Comparison of ENCODE assay signal across 29 cellular contexts in the genomic region with DNA sequence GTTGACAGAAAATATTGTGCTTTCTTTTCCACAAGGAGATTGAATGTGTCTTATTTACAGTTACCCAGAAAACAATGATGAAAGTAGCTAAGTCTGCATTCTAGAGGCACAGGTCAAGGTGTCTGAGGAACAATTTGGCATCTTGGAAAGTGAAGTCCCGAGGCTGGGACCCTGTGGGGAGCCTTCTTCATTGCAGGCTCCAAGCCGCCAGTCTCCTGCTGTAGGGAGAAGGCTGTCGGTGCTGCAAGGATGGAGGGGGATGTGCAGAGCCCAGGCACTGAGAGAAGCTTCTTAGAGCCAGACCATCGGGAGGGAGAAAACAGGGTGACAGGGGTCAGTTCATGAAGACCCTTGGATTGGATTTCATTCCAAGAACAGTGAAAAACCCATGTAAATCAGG.
"Had no signal": no experiment of that assay in that cellular context is flagged by ENCODE, and none has a peak within 500 bp of the region (broad histone marks: within the 10 kb centered on the region; RNA-seq: fewer than 3 reads in every experiment).

No MANE protein-coding gene starts in this region.

- H3K27ac ChIP-seq: colonic mucosa, coronary artery, dorsolateral prefrontal cortex, epithelial cell of prostate, esophagus squamous epithelium, foreskin keratinocyte, gastrocnemius medialis, gastroesophageal sphincter, heart left ventricle, heart right ventricle, hepatocyte had no signal

- H2AFZ ChIP-seq: hepatocyte had no signal

- H3K79me2 ChIP-seq: hepatocyte had no signal

- H3K9me3 ChIP-seq: colonic mucosa, esophagus squamous epithelium, gastrocnemius medialis had no signal

- FAIRE-seq: colon, endometrium, endothelial cell of umbilical vein, frontal cortex had no signal

- ATAC-seq: effector memory CD8-positive, alpha-beta T cell; esophagus mucosa; foreskin keratinocyte; gastrocnemius medialis; gastroesophageal sphincter; heart left ventricle; heart right ventricle had no signal

- H3K9me3 Mint-ChIP-seq: effector memory CD8-positive, alpha-beta T cell; endodermal cell had no signal

- H3K36me3 ChIP-seq: colonic mucosa, esophagus squamous epithelium, gastrocnemius medialis, gastroesophageal sphincter, heart left ventricle, heart right ventricle had no signal

- H3K4me3 ChIP-seq: colonic mucosa, coronary artery, dorsolateral prefrontal cortex, esophagus squamous epithelium, gastrocnemius medialis, gastroesophageal sphincter, heart left ventricle, heart right ventricle, hepatocyte had no signal

- H3K4me2 ChIP-seq: hepatocyte had no signal

- H3K4me1 ChIP-seq: colonic mucosa, esophagus squamous epithelium, foreskin keratinocyte, gastrocnemius medialis, heart left ventricle, heart right ventricle had no signal

- H3K27me3 ChIP-seq: colonic mucosa, dorsolateral prefrontal cortex, esophagus squamous epithelium, gastrocnemius medialis, gastroesophageal sphincter, heart left ventricle, hepatocyte had no signal

- H3K4me3 Mint-ChIP-seq: dendritic cell treated with granulocyte-macrophage colony-stimulating factor and Interleukin-4, amounts not matched to agents 40 ng/mL and 50 ng/mL, for 4 days; effector memory CD8-positive, alpha-beta T cell; endodermal cell had no signal

- DNase-seq: colonic mucosa; cortex of kidney; dermis blood vessel endothelial cell; dorsolateral prefrontal cortex; effector CD4-positive, alpha-beta T cell; effector CD8-positive, alpha-beta T cell; effector memory CD4-positive, alpha-beta T cell; effector memory CD8-positive, alpha-beta T cell; endodermal cell; erythroblast; esophagus squamous epithelium; foreskin fibroblast; foreskin keratinocyte; foreskin melanocyte; gastrocnemius medialis; glutamatergic neuron; head of caudate nucleus; heart left ventricle; heart right ventricle had no signal

- H3K27ac Mint-ChIP-seq: dendritic cell treated with granulocyte-macrophage colony-stimulating factor and Interleukin-4, amounts not matched to agents 40 ng/mL and 50 ng/mL, for 4 days; effector memory CD8-positive, alpha-beta T cell; endodermal cell had no signal
